Comparison of ENCODE assay signal across 31 cellular contexts in the genomic region with DNA sequence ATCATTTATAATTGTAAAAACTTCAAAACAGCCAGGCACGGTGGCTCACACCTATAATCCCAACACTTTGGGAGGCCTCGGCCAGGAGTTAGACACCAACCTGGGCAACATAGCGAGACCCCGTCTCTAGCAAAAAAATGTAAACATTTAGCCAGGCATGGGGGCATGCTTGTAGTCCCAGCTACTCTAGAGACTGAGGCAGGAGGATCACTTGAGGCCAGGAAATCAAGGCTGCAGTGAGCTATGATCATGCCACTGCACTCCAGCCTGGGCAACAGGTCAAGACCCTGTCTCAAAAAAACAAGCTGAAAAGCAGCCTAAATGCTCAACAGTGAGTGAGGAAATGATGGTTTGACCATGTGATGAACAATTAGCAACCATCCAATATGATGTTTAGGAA. TPM values are rescaled to one million over a fixed set of nuclear protein-coding genes. Genes with fewer than 3 reads are reported as not detected.
"Had no signal": no experiment of that assay in that cellular context is flagged by ENCODE, and none has a peak within 500 bp of the region (broad histone marks: within the 10 kb centered on the region; RNA-seq: fewer than 3 reads in every experiment).

No MANE protein-coding gene starts in this region.

- H3K9me3 ChIP-seq: neutrophil, pancreas, prostate gland, right atrium auricular region, spleen, stomach, thoracic aorta, thyroid gland, tibial nerve, upper lobe of left lung, vagina had no signal

- DNase-seq: naive thymus-derived CD8-positive, alpha-beta T cell; nephron progenitor cell; nucleus accumbens; pancreas; retina; spleen; stimulated activated CD4-positive, alpha-beta T cell treated with anti-CD3 and anti-CD28 coated beads, Interleukin-12 subunit alpha, Interleukin-12 subunit beta, amount 100 ng/mL, for 4 hours; stimulated activated CD4-positive, alpha-beta T cell treated with anti-CD3 and anti-CD28 coated beads, Interleukin-1b, Interleukin-23, amount 100 ng/mL, for 48 hours; stimulated activated CD4-positive, alpha-beta T cell treated with anti-CD3 and anti-CD28 coated beads, Interleukin-4, amount 100 ng/mL, for 24 hours; stimulated activated naive B cell treated with anti-CD40 and anti-IgM and Interleukin-4, amounts not matched to agents 10 μg/mL and 1 μg/mL and 100 μg/mL, for 72 hours; stimulated activated naive CD4-positive, alpha-beta T cell treated with Interleukin-2 at 50 U/mL for 16 hours; stomach; thyroid gland; trophoblast cell; upper lobe of left lung had no signal

- H3K27ac ChIP-seq: neutrophil, pancreas, prostate gland, right atrium auricular region, skin epidermis, spleen, stomach, thoracic aorta, thyroid gland, tibial nerve, upper lobe of left lung, vagina had no signal

- H3K4me1 ChIP-seq: pancreas, prostate gland, right atrium auricular region, stomach, thyroid gland, tibial nerve, upper lobe of left lung, vagina had no signal

- H3K27me3 ChIP-seq: pancreas, right atrium auricular region, thyroid gland, upper lobe of left lung, vagina had no signal

- FAIRE-seq: pancreas, urothelium cell line had no signal

- H3K4me2 ChIP-seq: smooth muscle cell had no signal

- ATAC-seq: naive thymus-derived CD8-positive, alpha-beta T cell; natural killer cell treated with Interleukin-12 subunit alpha and Interleukin-12 subunit beta and Interleukin-15 and Interleukin-18, amount 100 ng/mL, for 72 hours; sciatic nerve; stimulated activated effector memory CD8-positive, alpha-beta T cell treated with anti-CD3 and anti-CD28 coated beads, Interleukin-12 subunit alpha, Interleukin-12 subunit beta, amount 100 ng/mL, for 72 hours; stimulated activated naive B cell treated with anti-CD40 and anti-IgM and Interleukin-4, amounts not matched to agents 10 μg/mL and 1 μg/mL and 100 μg/mL, for 72 hours had no signal

- H3K4me3 ChIP-seq: pancreas, prostate gland, right atrium auricular region, skin epidermis, smooth muscle cell, spleen, stomach, thoracic aorta, thyroid gland, tibial nerve, upper lobe of left lung, vagina had no signal

- H3K36me3 ChIP-seq: neutrophil, pancreas, prostate gland, right atrium auricular region, spleen, stomach, thoracic aorta, thyroid gland, tibial nerve, upper lobe of left lung, vagina had no signal

RNA-seq across cellular contexts. Expression of a gene that starts 7.3 kb away (rescaled TPM):
- total RNA-seq: naive thymus-derived CD8-positive, alpha-beta T cell; natural killer cell treated with Interleukin-12 subunit alpha and Interleukin-12 subunit beta and Interleukin-15 and Interleukin-18, amount 100 ng/mL, for 72 hours; neural crest cell; osteocyte; pulmonary artery endothelial cell; smooth muscle cell; temporal lobe; vagina had no signal
- polyA plus RNA-seq: naive thymus-derived CD8-positive, alpha-beta T cell had no signal
